In the genomic region with DNA sequence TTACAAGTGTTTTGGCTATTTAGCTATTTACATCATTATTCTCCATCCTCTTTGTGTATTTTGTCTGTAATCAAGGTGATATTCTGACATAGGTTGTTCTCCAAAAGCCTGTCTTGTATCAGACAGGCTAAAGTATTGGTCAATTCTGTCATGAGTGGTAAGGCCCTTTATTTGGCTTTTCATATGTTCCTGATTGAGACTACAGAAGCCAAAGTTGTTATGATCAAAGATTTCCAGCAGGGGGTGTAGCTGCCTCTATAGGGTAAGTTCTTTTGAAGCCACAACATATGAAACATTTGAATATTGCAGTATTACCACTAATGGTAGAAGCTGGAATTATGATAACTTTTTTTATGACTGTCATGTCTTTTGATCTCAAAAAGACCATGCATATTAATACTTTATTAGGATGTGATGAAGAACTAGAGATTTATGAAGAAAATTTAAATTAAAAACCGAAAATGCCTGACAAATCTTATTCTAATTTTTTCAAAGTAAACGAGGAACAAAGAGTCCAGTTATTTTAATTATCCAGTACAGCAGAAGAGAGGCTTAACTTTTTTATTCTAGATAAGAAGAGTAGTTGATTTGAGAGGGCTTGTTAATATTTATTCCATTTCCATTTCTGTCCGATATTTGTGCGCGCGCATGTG, we compare ENCODE assay signal across 8 cellular contexts. TPM values are rescaled to one million over a fixed set of nuclear protein-coding genes. Genes with fewer than 3 reads are reported as not detected.
DNase-seq lines count a peak whose midpoint lies in the region; ATAC-seq and TF ChIP-seq lines count a peak whose summit lies in the region.

No MANE protein-coding gene starts in this region.

- H3K4me3 Mint-ChIP-seq in WTC11: peak overlapping the region; percentile 26; the same call in 1 of the 2 replicates
- peak overlapping the region; percentile 85 for H3K4me3 Mint-ChIP-seq in neural crest cell

- peak overlapping the region; percentile 97 for H3K27ac ChIP-seq in epithelial cell of prostate

- H3K4me1 Mint-ChIP-seq in WTC11 (peaks cover 24% of the 10 kb centered on the region), neural crest cell (peaks cover 23% of the 10 kb centered on the region)

- TF ChIP-seq CTCF in WTC11 (IDR thresholded peaks at IDR 0.05): peak; percentile 45
- TF ChIP-seq CTCF in neural crest cell (conservative IDR thresholded peaks at IDR 0.05): peak; percentile 82

- no peaks in the 10 kb centered on the region for H3K36me3 Mint-ChIP-seq in WTC11
- no peaks in the 10 kb centered on the region for H3K36me3 Mint-ChIP-seq in neural crest cell (ENCODE audit: low read depth)

- H3K9me3 Mint-ChIP-seq in WTC11 (peaks cover 6% of the 10 kb centered on the region), neural crest cell (peaks cover 5% of the 10 kb centered on the region)

- no peaks in the 10 kb centered on the region for H3K27me3 Mint-ChIP-seq in WTC11 (ENCODE audit: low read depth)
- H3K27me3 Mint-ChIP-seq in neural crest cell (ENCODE audit: low read depth): peaks cover 2% of the 10 kb centered on the region

- POLR2A ChIA-PET in WTC11 (lab: Charles Lee): no interaction called here

- H3K27ac Mint-ChIP-seq in WTC11 (no peak overlapping the region), neural crest cell (ENCODE audit: unreplicated experiment) (no peak overlapping the region)

- ATAC-seq in HG02885 (IDR thresholded peaks at IDR 0.05; ENCODE audit: poor library complexity, unreplicated experiment): peak; percentile 19
- no peak for ATAC-seq in WTC11

- DNase-seq in NCI-H2081 (lab: John Stamatoyannopoulos, UW) (peak; percentile 78 to 82), NCI-H2081 treated with DMSO at 0.1 percent for 48 hours (lab: John Stamatoyannopoulos, UW) (no peak), NCI-H2227 (lab: John Stamatoyannopoulos, UW; ENCODE audit: unreplicated experiment) (peak; percentile 83), WTC11 (ENCODE audit: low spot score) (peak; percentile 20), epithelial cell of prostate (ENCODE audit: low read depth, low spot score) (no peak), neural crest cell (ENCODE audit: low read depth, low spot score) (peak; percentile 48), UCSD-AML1 (lab: John Stamatoyannopoulos, UW; ENCODE audit: unreplicated experiment) (no peak)

- CTCF ChIA-PET in WTC11 (lab: Charles Lee): interaction anchor here (0.6 to 1.7 kb wide), 11 partner anchors 8 to 1070 kb away, joined by 3 to 6 read pairs (median 4); no protein-coding TSS in a partner anchor

TF ChIP-seq in WTC11, 78 proteins besides CTCF, POLR2A, EP300 and RAD21 (continues in another document):
- TF ChIP-seq, protein P1, sequence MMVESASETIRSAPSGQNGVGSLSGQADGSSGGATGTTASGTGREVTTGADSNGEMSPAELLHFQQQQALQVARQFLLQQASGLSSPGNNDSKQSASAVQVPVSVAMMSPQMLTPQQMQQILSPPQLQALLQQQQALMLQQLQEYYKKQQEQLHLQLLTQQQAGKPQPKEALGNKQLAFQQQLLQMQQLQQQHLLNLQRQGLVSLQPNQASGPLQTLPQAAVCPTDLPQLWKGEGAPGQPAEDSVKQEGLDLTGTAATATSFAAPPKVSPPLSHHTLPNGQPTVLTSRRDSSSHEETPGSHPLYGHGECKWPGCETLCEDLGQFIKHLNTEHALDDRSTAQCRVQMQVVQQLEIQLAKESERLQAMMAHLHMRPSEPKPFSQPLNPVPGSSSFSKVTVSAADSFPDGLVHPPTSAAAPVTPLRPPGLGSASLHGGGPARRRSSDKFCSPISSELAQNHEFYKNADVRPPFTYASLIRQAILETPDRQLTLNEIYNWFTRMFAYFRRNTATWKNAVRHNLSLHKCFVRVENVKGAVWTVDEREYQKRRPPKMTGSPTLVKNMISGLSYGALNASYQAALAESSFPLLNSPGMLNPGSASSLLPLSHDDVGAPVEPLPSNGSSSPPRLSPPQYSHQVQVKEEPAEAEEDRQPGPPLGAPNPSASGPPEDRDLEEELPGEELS (CRISPR knock-in tag; IDR thresholded peaks at IDR 0.05): no peak
- TF ChIP-seq, protein P2, sequence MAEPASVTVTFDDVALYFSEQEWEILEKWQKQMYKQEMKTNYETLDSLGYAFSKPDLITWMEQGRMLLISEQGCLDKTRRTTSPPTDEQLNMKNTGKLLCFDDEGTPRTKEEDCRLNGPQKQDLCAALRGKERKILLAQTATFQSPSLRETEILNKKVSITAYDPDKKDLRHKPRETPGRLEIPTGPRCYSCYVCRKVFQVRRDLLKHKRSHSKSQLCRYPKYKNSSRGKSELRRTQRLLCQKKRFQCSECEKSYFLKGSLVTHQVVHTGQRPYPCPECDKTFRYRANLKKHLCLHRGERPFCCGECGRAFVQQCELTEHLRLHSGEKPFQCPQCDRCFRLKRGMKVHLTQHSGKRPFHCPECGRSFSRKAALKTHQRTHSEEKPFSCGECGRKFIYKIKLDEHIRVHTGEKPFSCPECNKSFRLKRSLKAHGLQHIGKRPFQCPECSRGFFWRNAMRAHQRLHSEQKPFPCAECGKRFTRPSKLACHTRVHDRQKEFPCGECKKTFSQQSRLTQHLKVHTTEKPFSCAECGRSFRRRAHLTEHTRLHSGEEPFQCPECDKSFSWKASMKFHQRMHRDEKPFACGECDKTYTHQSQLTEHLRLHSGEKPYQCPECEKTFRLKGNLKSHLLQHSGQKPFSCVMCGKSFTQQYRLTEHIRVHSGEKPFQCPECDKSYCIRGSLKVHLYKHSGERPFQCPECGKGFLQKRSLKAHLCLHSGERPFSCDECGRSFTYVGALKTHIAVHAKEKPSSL (CRISPR knock-in tag; conservative IDR thresholded peaks at IDR 0.05): no peak
- no peak for TF ChIP-seq ZNF532 (CRISPR knock-in tag; IDR thresholded peaks at IDR 0.05; ENCODE audit: borderline replicate concordance)
- no peak for TF ChIP-seq ZNF263 (CRISPR knock-in tag; IDR thresholded peaks at IDR 0.05; ENCODE audit: low read depth)
- no peak for TF ChIP-seq GABPB1 (CRISPR knock-in tag; IDR thresholded peaks at IDR 0.05)
- TF ChIP-seq RELA (CRISPR knock-in tag; IDR thresholded peaks at IDR 0.05; ENCODE audit: borderline replicate concordance): no peak
- TF ChIP-seq ZNF219 (CRISPR knock-in tag; IDR thresholded peaks at IDR 0.05; ENCODE audit: borderline replicate concordance): no peak
- no peak for TF ChIP-seq FOXJ3 (CRISPR knock-in tag; IDR thresholded peaks at IDR 0.05; ENCODE audit: borderline replicate concordance)
- TF ChIP-seq, protein P3, sequence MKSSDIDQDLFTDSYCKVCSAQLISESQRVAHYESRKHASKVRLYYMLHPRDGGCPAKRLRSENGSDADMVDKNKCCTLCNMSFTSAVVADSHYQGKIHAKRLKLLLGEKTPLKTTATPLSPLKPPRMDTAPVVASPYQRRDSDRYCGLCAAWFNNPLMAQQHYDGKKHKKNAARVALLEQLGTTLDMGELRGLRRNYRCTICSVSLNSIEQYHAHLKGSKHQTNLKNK (CRISPR knock-in tag; IDR thresholded peaks at IDR 0.05): no peak
- no peak for TF ChIP-seq ZBTB43 (CRISPR knock-in tag; IDR thresholded peaks at IDR 0.05)
- no peak for TF ChIP-seq EMX1 (CRISPR knock-in tag; IDR thresholded peaks at IDR 0.05)
- no peak for TF ChIP-seq SMAD3 (CRISPR knock-in tag; IDR thresholded peaks at IDR 0.05; ENCODE audit: borderline replicate concordance)

RNA-seq across cellular contexts. Expression of gene ARHGAP5, which starts 3.4 kb away (rescaled TPM):
- total RNA-seq in WTC11 (2021) (55.9 to 66.9 TPM (median 60.9 TPM) in 3 replicates), neural crest cell (109 and 114 TPM in 2 replicates)

Comparison
In these comparisons a context has a peak if more than half of its experiments do, and no peak if none do; other contexts are left out.
1. DNase-seq: peak in NCI-H2081 (2 of 2), NCI-H2227 (single experiment), WTC11 (single experiment) and neural crest cell (single experiment); none in NCI-H2081 treated with DMSO at 0.1 percent for 48 hours (single experiment), epithelial cell of prostate (single experiment) and UCSD-AML1 (single experiment).